ENCODE assay signal across 23 cellular contexts in the genomic region with DNA sequence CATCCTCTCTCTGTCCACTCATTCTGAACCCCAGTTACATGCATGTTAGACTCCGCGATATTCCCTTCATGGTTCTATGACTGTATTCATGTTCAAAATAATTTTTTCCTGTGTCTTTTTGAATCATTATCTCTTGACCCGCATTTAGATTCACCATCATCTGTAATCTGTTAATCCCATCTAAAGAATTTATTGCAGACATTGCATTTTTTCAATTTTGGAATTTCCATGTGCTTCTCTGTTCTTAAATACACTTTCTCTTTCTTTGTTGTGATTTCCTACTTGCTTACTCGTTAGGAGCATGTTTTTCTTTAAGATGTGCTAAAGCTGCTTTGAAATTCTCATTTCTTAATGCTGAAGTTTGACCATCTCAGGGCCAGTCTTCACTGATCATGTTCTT.
"Had no signal": no experiment of that assay in that cellular context is flagged by ENCODE, and none has a peak within 500 bp of the region (broad histone marks: within the 10 kb centered on the region; RNA-seq: fewer than 3 reads in every experiment).

No MANE protein-coding gene starts in this region.

- DNase-seq: activated CD4-positive, alpha-beta memory T cell treated with anti-CD3 and anti-CD28 coated beads, Interleukin-2, amount 10 ng/mL, durations not matched to agents 7 days and 5 days; activated CD4-positive, alpha-beta T cell treated with anti-CD3 and anti-CD28 coated beads, Interleukin-2, amount 50 U/mL, for 1 hour; activated T-cell treated with anti-CD3 and anti-CD28 coated beads for 4 hours; activated T-cell treated with anti-CD3 and anti-CD28 coated beads, Interleukin-2, amount 50 U/mL, for 48 hours; aorta; caudate nucleus; NCI-H1092; NCI-H1417; NCI-H2029; NCI-H2107; NCI-H2171 treated with DMSO at 0.1 percent for 48 hours; NCI-H226; NCI-H526 treated with DMSO at 0.1 percent for 48 hours; NCI-H82; OCI-M1; Right ventricle myocardium superior; SK-N-SH; T-helper 1 cell had no signal

- H3K9me3 ChIP-seq: breast epithelium, SJCRH30, SK-N-SH had no signal

- H3K4me1 ChIP-seq: breast epithelium, SJCRH30 had no signal

- H3K4me3 ChIP-seq: breast epithelium, SJCRH30 had no signal

- H3K9ac ChIP-seq: SK-N-SH had no signal

- ATAC-seq: Panc1 had no signal

- H3K36me3 ChIP-seq: breast epithelium, SJCRH30 had no signal

- H3K27me3 ChIP-seq: breast epithelium, SJCRH30 had no signal

- H3K4me2 ChIP-seq: SK-N-SH had no signal

- H3K27ac ChIP-seq: breast epithelium, RWPE1, SJCRH30, VCaP had no signal
